1 cellular context compared by ENCODE assay signal in the genomic region with DNA sequence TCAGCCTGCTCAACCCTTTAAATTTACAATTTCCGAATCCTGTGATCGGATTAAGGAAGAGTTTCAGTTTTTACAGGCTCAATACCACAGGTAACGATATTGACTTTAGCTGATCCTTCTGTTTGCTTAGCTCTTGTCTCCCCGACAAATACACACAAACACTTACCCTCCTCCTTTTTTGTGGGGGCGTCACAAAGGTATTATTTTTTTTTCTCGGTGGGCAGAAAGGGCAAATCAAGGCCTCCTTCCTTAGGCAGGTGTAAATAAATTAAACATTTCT.
A peak's percentile ranks its signal among the peaks of the same experiment; 100 is the strongest.
TF ChIP-seq lines count a peak whose summit lies in the region.

No MANE protein-coding gene starts in this region.

TF ChIP-seq in GM12878, 131 proteins besides CTCF, POLR2A, EP300 and RAD21 (continued from another document):
- TF ChIP-seq, protein P1, sequence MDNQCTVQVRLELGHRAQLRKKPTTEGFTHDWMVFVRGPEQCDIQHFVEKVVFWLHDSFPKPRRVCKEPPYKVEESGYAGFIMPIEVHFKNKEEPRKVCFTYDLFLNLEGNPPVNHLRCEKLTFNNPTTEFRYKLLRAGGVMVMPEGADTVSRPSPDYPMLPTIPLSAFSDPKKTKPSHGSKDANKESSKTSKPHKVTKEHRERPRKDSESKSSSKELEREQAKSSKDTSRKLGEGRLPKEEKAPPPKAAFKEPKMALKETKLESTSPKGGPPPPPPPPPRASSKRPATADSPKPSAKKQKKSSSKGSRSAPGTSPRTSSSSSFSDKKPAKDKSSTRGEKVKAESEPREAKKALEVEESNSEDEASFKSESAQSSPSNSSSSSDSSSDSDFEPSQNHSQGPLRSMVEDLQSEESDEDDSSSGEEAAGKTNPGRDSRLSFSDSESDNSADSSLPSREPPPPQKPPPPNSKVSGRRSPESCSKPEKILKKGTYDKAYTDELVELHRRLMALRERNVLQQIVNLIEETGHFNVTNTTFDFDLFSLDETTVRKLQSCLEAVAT (IDR thresholded peaks at IDR 0.05), result 0 out of 2 replicates have a peak, but pooled peaks have one; percentile 41
- TF ChIP-seq FOXK2 (IDR thresholded peaks at IDR 0.05), result no peak
